Comparison of ENCODE assay signal across 10 cellular contexts in the genomic region with DNA sequence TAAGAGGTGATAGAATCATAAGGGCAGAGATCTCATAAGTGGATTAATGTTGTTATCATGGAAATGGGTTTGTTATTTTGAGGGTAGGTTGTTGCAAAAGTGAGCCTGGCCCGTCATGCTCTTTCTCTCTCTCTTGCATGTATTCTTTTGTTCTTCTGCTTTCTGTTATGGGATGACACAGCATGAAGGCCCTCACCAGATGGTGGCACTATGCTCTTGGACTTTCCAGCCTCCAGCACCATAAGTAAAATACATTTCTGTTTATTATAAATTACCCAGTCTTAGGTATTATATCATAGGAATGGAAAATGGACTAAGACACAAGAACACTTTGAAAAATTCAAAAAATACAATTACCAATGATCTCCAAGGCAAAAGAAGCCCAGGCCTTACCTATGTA.
DNase-seq lines count a peak whose midpoint lies in the region; ATAC-seq, FAIRE-seq and TF ChIP-seq lines count a peak whose summit lies in the region.
"Had no signal": no experiment of that assay in that cellular context is flagged by ENCODE, and none has a peak within 500 bp of the region (broad histone marks: within the 10 kb centered on the region; RNA-seq: fewer than 3 reads in every experiment).

No MANE protein-coding gene starts in this region.

- no peaks in the 10 kb centered on the region for H3K36me3 Mint-ChIP-seq in activated CD8-positive, alpha-beta memory T cell treated with anti-CD3 and anti-CD28 coated beads, Interleukin-2, amount 10 ng/mL, durations not matched to agents 7 days and 5 days
- H3K36me3 Mint-ChIP-seq: activated naive CD4-positive, alpha-beta T cell treated with anti-CD3 and anti-CD28 coated beads, Interleukin-2, amount 50 U/mL, for 24 hours had no signal

- H3K4me2 ChIP-seq in A549 (no peak overlapping the region), PC-9 (no peak overlapping the region)

- H3K4me3 Mint-ChIP-seq in activated CD8-positive, alpha-beta memory T cell treated with anti-CD3 and anti-CD28 coated beads, Interleukin-2, amount 10 ng/mL, durations not matched to agents 7 days and 5 days = no peak overlapping the region
- H3K4me3 Mint-ChIP-seq: activated naive CD4-positive, alpha-beta T cell treated with anti-CD3 and anti-CD28 coated beads, Interleukin-2, amount 50 U/mL, for 24 hours had no signal

- WGBS in A549 (ENCODE audit: missing lambda C conversion rate) = 3% methylated on average over 1 of the region's 1 CpG

- H3K79me2 ChIP-seq in PC-9 (ENCODE audit: low read depth) = no peaks in the 10 kb centered on the region

- intact Hi-C loops in PC-9 (cut with micrococcal nuclease; ENCODE audit: unreplicated experiment) = loop anchor here (1.0 kb wide), 1 partner anchor 171 kb away; no protein-coding TSS in a partner anchor

- no peaks in the 10 kb centered on the region for H3K27me3 ChIP-seq in PC-9 (ENCODE audit: insufficient read depth, low read depth)

- DNase-seq in A549 (ENCODE audit: low read depth in 1 of 2, low spot score in 1 of 2) (peak in 1 of 2 experiments; percentile 29), PC-9 (peak in 1 of 2 experiments; percentile 8), fibroblast of pulmonary artery (ENCODE audit: low read depth) (peak; percentile 45), NCI-H524 treated with DMSO at 0.1 percent for 48 hours (lab: John Stamatoyannopoulos, UW) (no peak), cerebellum (ENCODE audit: low spot score) (no peak)
- no peak for DNase-seq in stimulated activated CD4-positive, alpha-beta T cell treated with anti-CD3 and anti-CD28 coated beads, Interleukin-2, amount 100 ng/mL, for 24 hours
- DNase-seq in activated CD8-positive, alpha-beta memory T cell treated with anti-CD3 and anti-CD28 coated beads, Interleukin-2, amount 10 ng/mL, durations not matched to agents 7 days and 5 days = no peak

- H3K9me3 Mint-ChIP-seq in activated CD8-positive, alpha-beta memory T cell treated with anti-CD3 and anti-CD28 coated beads, Interleukin-2, amount 10 ng/mL, durations not matched to agents 7 days and 5 days (ENCODE audit: low read depth) = no peaks in the 10 kb centered on the region
- H3K9me3 Mint-ChIP-seq: activated naive CD4-positive, alpha-beta T cell treated with anti-CD3 and anti-CD28 coated beads, Interleukin-2, amount 50 U/mL, for 24 hours had no signal

- no peak overlapping the region for H3K4me3 ChIP-seq in A549
- H3K4me3 ChIP-seq in PC-9 = no peak overlapping the region
- no peak overlapping the region for H3K4me3 ChIP-seq in fibroblast of pulmonary artery (replicated peaks; ENCODE audit: low read depth, low read length)
- H3K4me3 ChIP-seq: skin epidermis had no signal

- no peak overlapping the region for H3K27ac Mint-ChIP-seq in activated CD8-positive, alpha-beta memory T cell treated with anti-CD3 and anti-CD28 coated beads, Interleukin-2, amount 10 ng/mL, durations not matched to agents 7 days and 5 days
- H3K27ac Mint-ChIP-seq: activated naive CD4-positive, alpha-beta T cell treated with anti-CD3 and anti-CD28 coated beads, Interleukin-2, amount 50 U/mL, for 24 hours had no signal

- POLR2A ChIA-PET in A549 (lab: Yijun Ruan, JAX) = no interaction called here
- POLR2A ChIA-PET in PC-9 (lab: Charles Lee; ENCODE audit: unreplicated experiment) = no interaction called here

- H3K4me1 ChIP-seq in A549 = no peaks in the 10 kb centered on the region
- H3K4me1 ChIP-seq in PC-9 (replicated peaks; ENCODE audit: insufficient read depth) = no peaks in the 10 kb centered on the region

- H3K36me3 ChIP-seq in PC-9 (ENCODE audit: low read depth) = no peaks in the 10 kb centered on the region

- peak; percentile 38 for TF ChIP-seq CTCF in A549 (IDR thresholded peaks at IDR 0.05)
- TF ChIP-seq CTCF in GM12872 (IDR thresholded peaks at IDR 0.05; ENCODE audit: insufficient read depth, low read depth, low read length) = peak; percentile 28; the same call in 1 of the 3 replicates
- peak; percentile 68 for TF ChIP-seq CTCF in PC-9 (conservative IDR thresholded peaks at IDR 0.05)
- TF ChIP-seq CTCF in fibroblast of pulmonary artery (IDR thresholded peaks at IDR 0.05; ENCODE audit: low read length, missing control alignments) = peak; percentile 36

- no peaks in the 10 kb centered on the region for H4K20me1 ChIP-seq in PC-9 (ENCODE audit: insufficient read depth)

- H3K27ac ChIP-seq in A549 (no peak overlapping the region), PC-9 (no peak overlapping the region)
- H3K27ac ChIP-seq: skin epidermis had no signal

- H2AFZ ChIP-seq in PC-9 = no peak overlapping the region

- FAIRE-seq in A549 (lab: Jason Lieb, UNC) = no peak

- TF ChIP-seq POLR2A in A549 (IDR thresholded peaks at IDR 0.05; ENCODE audit: low read length) = no peak

- CTCF ChIA-PET in A549 (lab: Yijun Ruan, JAX) = interaction anchor here (0.7 to 1.2 kb wide), 4 partner anchors 9 to 667 kb away, joined by 3 read pairs; no protein-coding TSS in a partner anchor
- CTCF ChIA-PET in PC-9 (lab: Charles Lee) = no interaction called here
- CTCF ChIA-PET in activated CD8-positive, alpha-beta memory T cell treated with anti-CD3 and anti-CD28 coated beads, Interleukin-2, amount 10 ng/mL, durations not matched to agents 7 days and 5 days (lab: Charles Lee) = interaction anchor here (1.4 kb wide), 1 partner anchor 468 kb away, joined by 3 read pairs; no protein-coding TSS in a partner anchor

- H3K9me3 ChIP-seq in A549 (no peaks in the 10 kb centered on the region), PC-9 (ENCODE audit: insufficient read depth, low read depth) (no peaks in the 10 kb centered on the region)

- TF ChIP-seq RAD21 in A549 (conservative IDR thresholded peaks at IDR 0.05 in 1 of 2, IDR thresholded peaks at IDR 0.05 in 1 of 2) = peak; percentile 56 to 63

- H3K4me1 Mint-ChIP-seq in activated CD8-positive, alpha-beta memory T cell treated with anti-CD3 and anti-CD28 coated beads, Interleukin-2, amount 10 ng/mL, durations not matched to agents 7 days and 5 days = no peaks in the 10 kb centered on the region
- H3K4me1 Mint-ChIP-seq: activated naive CD4-positive, alpha-beta T cell treated with anti-CD3 and anti-CD28 coated beads, Interleukin-2, amount 50 U/mL, for 24 hours had no signal

- no peak for ATAC-seq in A549
- no peak for ATAC-seq in activated CD8-positive, alpha-beta memory T cell treated with anti-CD3 and anti-CD28 coated beads, Interleukin-2, amount 10 ng/mL, durations not matched to agents 7 days and 5 days

- no TSS peak for BruUV-seq in PC-9 (replicated peaks; lab: Mats Ljungman, UMichigan)

- H3K9me2 ChIP-seq in PC-9 (ENCODE audit: insufficient read depth) = no peaks in the 10 kb centered on the region

- no peak for TF ChIP-seq EP300 in A549 (IDR thresholded peaks at IDR 0.05)

- no peaks in the 10 kb centered on the region for H3F3A ChIP-seq in PC-9 (ENCODE audit: insufficient read depth, low read depth)

- peaks cover 10% of the 10 kb centered on the region for H3K27me3 Mint-ChIP-seq in activated CD8-positive, alpha-beta memory T cell treated with anti-CD3 and anti-CD28 coated beads, Interleukin-2, amount 10 ng/mL, durations not matched to agents 7 days and 5 days

TF ChIP-seq in A549, 52 proteins besides CTCF, POLR2A, EP300 and RAD21:
- TF ChIP-seq CBX2 (IDR thresholded peaks at IDR 0.05; ENCODE audit: borderline replicate concordance, low read depth) (no peak), RARB (CRISPR knock-in tag; IDR thresholded peaks at IDR 0.05) (no peak), SMC3 (IDR thresholded peaks at IDR 0.05) (peak; percentile 50; the same call in 2 of the 3 replicates), ZC3H11A (IDR thresholded peaks at IDR 0.05) (no peak), TP53 (CRISPR knock-in tag; IDR thresholded peaks at IDR 0.05) (no peak)
- TF ChIP-seq, protein P1, sequence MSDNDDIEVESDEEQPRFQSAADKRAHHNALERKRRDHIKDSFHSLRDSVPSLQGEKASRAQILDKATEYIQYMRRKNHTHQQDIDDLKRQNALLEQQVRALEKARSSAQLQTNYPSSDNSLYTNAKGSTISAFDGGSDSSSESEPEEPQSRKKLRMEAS (IDR thresholded peaks at IDR 0.05) = no peak
- TF ChIP-seq, protein P2, sequence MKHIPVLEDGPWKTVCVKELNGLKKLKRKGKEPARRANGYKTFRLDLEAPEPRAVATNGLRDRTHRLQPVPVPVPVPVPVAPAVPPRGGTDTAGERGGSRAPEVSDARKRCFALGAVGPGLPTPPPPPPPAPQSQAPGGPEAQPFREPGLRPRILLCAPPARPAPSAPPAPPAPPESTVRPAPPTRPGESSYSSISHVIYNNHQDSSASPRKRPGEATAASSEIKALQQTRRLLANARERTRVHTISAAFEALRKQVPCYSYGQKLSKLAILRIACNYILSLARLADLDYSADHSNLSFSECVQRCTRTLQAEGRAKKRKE (CRISPR knock-in tag; IDR thresholded peaks at IDR 0.05; ENCODE audit: low read depth) = no peak
